ENCODE assay signal across 12 cellular contexts in genomic region chr5:34685485-34686197, GRCh38. TPM values are rescaled to one million over a fixed set of nuclear protein-coding genes. Genes with fewer than 3 reads are reported as not detected.
DNase-seq lines count a peak whose midpoint lies in the region; ATAC-seq, FAIRE-seq and TF ChIP-seq lines count a peak whose summit lies in the region.
"Had no signal": no experiment of that assay in that cellular context is flagged by ENCODE, and none has a peak within 500 bp of the region (broad histone marks: within the 10 kb centered on the region; RNA-seq: fewer than 3 reads in every experiment).

No MANE protein-coding gene starts in this region.

- H4K20me1 ChIP-seq in endothelial cell of umbilical vein (replicated peaks; ENCODE audit: control insufficient read depth, extremely low read depth, insufficient read depth, low read length) = no peaks in the 10 kb centered on the region
- H4K20me1 ChIP-seq in neural cell (ENCODE audit: insufficient read depth) = no peaks in the 10 kb centered on the region

- H3K4me2 ChIP-seq in endothelial cell of umbilical vein (ENCODE audit: insufficient read depth, low read length) (peak overlapping the region; percentile 53), neural cell (ENCODE audit: low read length) (no peak overlapping the region)

- peak; percentile 56 for FAIRE-seq in endothelial cell of umbilical vein (lab: Jason Lieb, UNC)

- TF ChIP-seq EP300 in neural cell (conservative IDR thresholded peaks at IDR 0.05; ENCODE audit: poor library complexity, severe bottlenecking) = no peak

- H3K9me3 ChIP-seq in NT2/D1 (ENCODE audit: insufficient read depth, low read length) (no peaks in the 10 kb centered on the region), endothelial cell of umbilical vein (replicated peaks; ENCODE audit: control insufficient read depth, insufficient read depth, low read length) (no peaks in the 10 kb centered on the region), neural cell (ENCODE audit: low read length) (no peaks in the 10 kb centered on the region)
- H3K9me3 ChIP-seq: colonic mucosa had no signal

- peak overlapping the region; percentile 80 for H3K27ac ChIP-seq in endothelial cell of umbilical vein (ENCODE audit: insufficient read depth, low read depth, low read length)
- peak overlapping the region; percentile 93 for H3K27ac ChIP-seq in neural cell (ENCODE audit: low read length)

- DNase-seq in EH (ENCODE audit: low read depth) (peak; percentile 71), NT2/D1 (ENCODE audit: low read depth, low spot score) (peak; percentile 64), endothelial cell of umbilical vein (ENCODE audit: low read depth, low spot score) (peak; percentile 55), COLO829 (ENCODE audit: low spot score) (no peak)
- no peak for DNase-seq in stimulated activated naive CD4-positive, alpha-beta T cell (lab: John Stamatoyannopoulos, UW)
- DNase-seq in activated effector memory CD4-positive, alpha-beta T cell treated with Interleukin-2 at 50 U/mL for 16 hours = no peak
- DNase-seq: colonic mucosa; DMS 273 treated with DMSO at 0.1 percent for 48 hours; left colon; stimulated activated CD4-positive, alpha-beta T cell treated with anti-CD3 and anti-CD28 coated beads, Interleukin-15, amount 100 ng/mL, for 24 hours had no signal

- H3K9ac ChIP-seq in NT2/D1 (ENCODE audit: insufficient read length, low read depth) (peak overlapping the region; percentile 15), endothelial cell of umbilical vein (replicated peaks; ENCODE audit: extremely low read depth, insufficient read depth, low read length) (peak overlapping the region; percentile 64), neural cell (ENCODE audit: low read length) (no peak overlapping the region)

- H2AFZ ChIP-seq in endothelial cell of umbilical vein (ENCODE audit: low read depth, low read length) (no peak overlapping the region), neural cell (ENCODE audit: low read depth, low read length) (no peak overlapping the region)

- CTCF ChIA-PET in endothelial cell of umbilical vein (lab: Charles Lee) = interaction anchor here (0.9 to 3.9 kb wide), 13 partner anchors 9 to 213 kb away, joined by 3 to 25 read pairs (median 7); no protein-coding TSS in a partner anchor

- no peak for ATAC-seq in HG02798 (IDR thresholded peaks at IDR 0.05; ENCODE audit: poor library complexity, unreplicated experiment)
- ATAC-seq: left colon had no signal

- peaks cover 95% of the 10 kb centered on the region for H3K79me2 ChIP-seq in endothelial cell of umbilical vein (ENCODE audit: control insufficient read depth, insufficient read depth, low read length)
- H3K79me2 ChIP-seq in neural cell (replicated peaks; ENCODE audit: insufficient read depth, low read length) = peaks cover 32% of the 10 kb centered on the region

- POLR2A ChIA-PET in endothelial cell of umbilical vein (lab: Charles Lee) = interaction anchor here (0.6 to 1.2 kb wide), 4 partner anchors 11 to 24 kb away, joined by 3 to 6 read pairs (median 4); no protein-coding TSS in a partner anchor

- H3F3A ChIP-seq in neural cell (ENCODE audit: insufficient read depth, low read length, poor library complexity, severe bottlenecking) = peaks cover 7% of the 10 kb centered on the region

- H3K9me2 ChIP-seq in neural cell (ENCODE audit: insufficient read depth, low read length) = no peaks in the 10 kb centered on the region

- intact Hi-C loops in endothelial cell of umbilical vein (cut with micrococcal nuclease) = loop anchor here (1.0 kb wide), 5 partner anchors 21 to 198 kb away; partner anchors contain the start of gene RAI14

- BruUV-seq in endothelial cell of umbilical vein (replicated peaks; lab: Mats Ljungman, UMichigan) = no TSS peak

- dilution Hi-C loops in endothelial cell of umbilical vein (cut with MboI; ENCODE audit: extremely low pct_ligation_motif_present, low sequenced_read_pairs) = no loop called here

- H3K27me3 ChIP-seq in NT2/D1 (ENCODE audit: insufficient read depth, insufficient read length) = no peaks in the 10 kb centered on the region
- no peaks in the 10 kb centered on the region for H3K27me3 ChIP-seq in endothelial cell of umbilical vein (ENCODE audit: control insufficient read depth in 2 of 2, insufficient read depth in 2 of 2, low read length in 2 of 2)
- H3K27me3 ChIP-seq in neural cell (ENCODE audit: insufficient read depth, low read depth, low read length) = no peaks in the 10 kb centered on the region
- H3K27me3 ChIP-seq: colonic mucosa had no signal

- no peak for TF ChIP-seq CTCF in endothelial cell of umbilical vein (IDR thresholded peaks at IDR 0.05; ENCODE audit: extremely low read depth in 1 of 2, insufficient read depth in 1 of 2, low read depth in 1 of 2, low read length in 2 of 2)
- no peak for TF ChIP-seq CTCF in neural cell (IDR thresholded peaks at IDR 0.05; ENCODE audit: poor library complexity, severe bottlenecking)

- H3K36me3 ChIP-seq in NT2/D1 (ENCODE audit: insufficient read depth, insufficient read length, low read length) (peaks cover 35% of the 10 kb centered on the region), endothelial cell of umbilical vein (ENCODE audit: control insufficient read depth in 2 of 2, extremely low read depth in 1 of 2, insufficient read depth in 2 of 2, low read length in 2 of 2) (peaks cover 12 to 34% of the 10 kb centered on the region in 2 experiments), neural cell (ENCODE audit: insufficient read depth, low read length) (no peaks in the 10 kb centered on the region)
- H3K36me3 ChIP-seq: colonic mucosa had no signal

- peaks cover 6% of the 10 kb centered on the region for H3K4me1 ChIP-seq in NT2/D1 (ENCODE audit: insufficient read depth, insufficient read length)
- H3K4me1 ChIP-seq in endothelial cell of umbilical vein (ENCODE audit: control insufficient read depth, extremely low read depth, insufficient read depth, low read length) = peaks cover 68% of the 10 kb centered on the region

- TF ChIP-seq POLR2A in endothelial cell of umbilical vein (IDR thresholded peaks at IDR 0.05; ENCODE audit: low read depth, low read length) = no peak

- H3K4me3 ChIP-seq in NT2/D1 (ENCODE audit: insufficient read length, low read depth) = no peak overlapping the region
- no peak overlapping the region for H3K4me3 ChIP-seq in endothelial cell of umbilical vein (replicated peaks in 1 of 3; ENCODE audit: insufficient read depth in 1 of 3, low read depth in 1 of 3, low read length in 3 of 3)
- peak overlapping the region; percentile 1 for H3K4me3 ChIP-seq in neural cell (ENCODE audit: low read length)
- H3K4me3 ChIP-seq: colonic mucosa had no signal

- H3K9me1 ChIP-seq in endothelial cell of umbilical vein (replicated peaks; ENCODE audit: control insufficient read depth, extremely low read depth, insufficient read depth, low read length) = no peaks in the 10 kb centered on the region

- no peak for TF ChIP-seq RAD21 in neural cell (conservative IDR thresholded peaks at IDR 0.05)

TF ChIP-seq in endothelial cell of umbilical vein, 7 proteins besides CTCF, POLR2A, EP300 and RAD21:
- TF ChIP-seq POLR2AphosphoS5 (IDR thresholded peaks at IDR 0.05; ENCODE audit: insufficient read depth, low read depth, low read length) = no peak
- TF ChIP-seq JUN (IDR thresholded peaks at IDR 0.05; ENCODE audit: borderline replicate concordance, insufficient read depth, insufficient read length, low read depth) = no peak
- TF ChIP-seq FOS (IDR thresholded peaks at IDR 0.05; ENCODE audit: borderline replicate concordance, insufficient read depth, low read length) = no peak

TF ChIP-seq in neural cell, 6 proteins besides CTCF, POLR2A, EP300 and RAD21:
- TF ChIP-seq, protein P1, sequence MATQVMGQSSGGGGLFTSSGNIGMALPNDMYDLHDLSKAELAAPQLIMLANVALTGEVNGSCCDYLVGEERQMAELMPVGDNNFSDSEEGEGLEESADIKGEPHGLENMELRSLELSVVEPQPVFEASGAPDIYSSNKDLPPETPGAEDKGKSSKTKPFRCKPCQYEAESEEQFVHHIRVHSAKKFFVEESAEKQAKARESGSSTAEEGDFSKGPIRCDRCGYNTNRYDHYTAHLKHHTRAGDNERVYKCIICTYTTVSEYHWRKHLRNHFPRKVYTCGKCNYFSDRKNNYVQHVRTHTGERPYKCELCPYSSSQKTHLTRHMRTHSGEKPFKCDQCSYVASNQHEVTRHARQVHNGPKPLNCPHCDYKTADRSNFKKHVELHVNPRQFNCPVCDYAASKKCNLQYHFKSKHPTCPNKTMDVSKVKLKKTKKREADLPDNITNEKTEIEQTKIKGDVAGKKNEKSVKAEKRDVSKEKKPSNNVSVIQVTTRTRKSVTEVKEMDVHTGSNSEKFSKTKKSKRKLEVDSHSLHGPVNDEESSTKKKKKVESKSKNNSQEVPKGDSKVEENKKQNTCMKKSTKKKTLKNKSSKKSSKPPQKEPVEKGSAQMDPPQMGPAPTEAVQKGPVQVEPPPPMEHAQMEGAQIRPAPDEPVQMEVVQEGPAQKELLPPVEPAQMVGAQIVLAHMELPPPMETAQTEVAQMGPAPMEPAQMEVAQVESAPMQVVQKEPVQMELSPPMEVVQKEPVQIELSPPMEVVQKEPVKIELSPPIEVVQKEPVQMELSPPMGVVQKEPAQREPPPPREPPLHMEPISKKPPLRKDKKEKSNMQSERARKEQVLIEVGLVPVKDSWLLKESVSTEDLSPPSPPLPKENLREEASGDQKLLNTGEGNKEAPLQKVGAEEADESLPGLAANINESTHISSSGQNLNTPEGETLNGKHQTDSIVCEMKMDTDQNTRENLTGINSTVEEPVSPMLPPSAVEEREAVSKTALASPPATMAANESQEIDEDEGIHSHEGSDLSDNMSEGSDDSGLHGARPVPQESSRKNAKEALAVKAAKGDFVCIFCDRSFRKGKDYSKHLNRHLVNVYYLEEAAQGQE (IDR thresholded peaks at IDR 0.05; ENCODE audit: borderline replicate concordance) = no peak
- TF ChIP-seq POLR2AphosphoS5 (IDR thresholded peaks at IDR 0.05) = no peak
- TF ChIP-seq SMC3 (conservative IDR thresholded peaks at IDR 0.05; ENCODE audit: poor library complexity) = no peak
- no peak for TF ChIP-seq MXI1 (conservative IDR thresholded peaks at IDR 0.05; ENCODE audit: poor library complexity, severe bottlenecking)
- no peak for TF ChIP-seq TAF1 (IDR thresholded peaks at IDR 0.05; ENCODE audit: low read depth)
- TF ChIP-seq EZH2 (IDR thresholded peaks at IDR 0.05; ENCODE audit: borderline replicate concordance, insufficient read depth, low read length, poor library complexity, severe bottlenecking) = no peak

RNA-seq across cellular contexts. Expression of gene RAI14, which starts 29.5 kb away (rescaled TPM):
- total RNA-seq in endothelial cell of umbilical vein = 369 and 390 TPM in 2 replicates
- polyA plus RNA-seq in endothelial cell of umbilical vein (113 and 114 TPM in 2 replicates), neural cell (6.0 and 7.8 TPM in 2 replicates)
- 130 and 164 TPM in 2 replicates for polyA plus RNA-seq in endothelial cell of umbilical vein (2011; cell fraction: cytosol; rRNA removed)
- polyA plus RNA-seq in endothelial cell of umbilical vein (2011; cell fraction: nucleus; rRNA removed) = 204 and 223 TPM in 2 replicates
- polyA plus RNA-seq in endothelial cell of umbilical vein (2012) = 239 and 249 TPM in 2 replicates
- polyA minus RNA-seq in endothelial cell of umbilical vein (582 and 866 TPM in 2 replicates), neural cell (14.8 and 17.3 TPM in 2 replicates)
- polyA minus RNA-seq in endothelial cell of umbilical vein (2011; cell fraction: cytosol; rRNA and poly(A)+ RNA removed) = 2.6 TPM
- 148 and 149 TPM in 2 replicates for polyA minus RNA-seq in endothelial cell of umbilical vein (2011; cell fraction: nucleus; rRNA and poly(A)+ RNA removed)

Comparison
In these comparisons a context has a peak if more than half of its experiments do, and no peak if none do; other contexts are left out.
1. DNase-seq: peak in EH (single experiment), NT2/D1 (single experiment) and endothelial cell of umbilical vein (single experiment); none in stimulated activated naive CD4-positive, alpha-beta T cell (0 of 6), COLO829 (single experiment) and activated effector memory CD4-positive, alpha-beta T cell treated with Interleukin-2 at 50 U/mL for 16 hours (single experiment).
2. RNA of gene RAI14, which starts 29.5 kb away (polyA plus RNA-seq): 113 to 249 TPM in endothelial cell of umbilical vein; 6.0 to 7.8 TPM in neural cell; every median in the first group is over 10 times any median in the second.